ENCODE assay signal across 30 cellular contexts in the genomic region with DNA sequence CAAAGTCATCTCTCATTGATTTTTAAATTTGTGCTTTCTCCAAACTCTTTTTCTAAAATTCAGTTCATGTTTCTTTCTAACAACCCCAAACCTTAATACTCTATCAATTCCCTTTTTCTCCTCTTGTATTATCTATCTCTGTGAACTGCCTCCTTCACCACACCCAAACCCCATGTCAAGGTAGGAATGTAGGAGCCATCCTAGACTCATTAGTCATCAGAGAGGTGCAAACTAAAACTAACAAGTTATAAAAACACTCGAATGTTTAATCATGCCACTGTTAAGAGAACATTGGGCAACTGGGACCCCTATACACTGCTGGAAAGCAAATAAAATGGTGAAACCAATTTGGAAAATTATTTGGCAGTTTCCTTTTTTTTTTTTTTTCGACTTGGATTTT.
"Had no signal": no experiment of that assay in that cellular context is flagged by ENCODE, and none has a peak within 500 bp of the region (broad histone marks: within the 10 kb centered on the region; RNA-seq: fewer than 3 reads in every experiment).

No MANE protein-coding gene starts in this region.

- ATAC-seq: naive thymus-derived CD8-positive, alpha-beta T cell; natural killer cell treated with Interleukin-12 subunit alpha and Interleukin-12 subunit beta and Interleukin-15 and Interleukin-18, amount 100 ng/mL, for 72 hours; psoas muscle; right cardiac atrium; right lobe of liver; stimulated activated memory B cell treated with anti-CD40 and anti-IgM and Interleukin-4, amounts not matched to agents 10 μg/mL and 1 μg/mL and 100 μg/mL, for 72 hours; stimulated activated naive CD8-positive, alpha-beta T cell treated with anti-CD3 and anti-CD28 coated beads, Interleukin-15, amount 100 ng/mL, for 72 hours; stimulated activated naive CD8-positive, alpha-beta T cell treated with anti-CD3 and anti-CD28 coated beads, Interleukin-15, Interleukin-2, amounts not matched to agents 100 U/mL and 50 U/mL, for 24 hours; upper lobe of right lung had no signal

- H3K9me3 ChIP-seq: neutrophil, ovary, testis, tibial artery, transverse colon, upper lobe of right lung, uterus had no signal

- H3K27me3 ChIP-seq: neutrophil, ovary, right lobe of liver, spleen, suprapubic skin, testis, tibial artery, transverse colon, upper lobe of right lung, uterus had no signal

- H3K4me1 ChIP-seq: parathyroid adenoma, psoas muscle, right lobe of liver, spleen, suprapubic skin, testis, tibial artery, transverse colon, upper lobe of right lung, uterus had no signal

- H3K27ac ChIP-seq: neutrophil, ovary, parathyroid adenoma, psoas muscle, right lobe of liver, skin epidermis, spleen, suprapubic skin, testis, tibial artery, transverse colon, upper lobe of right lung, uterus had no signal

- DNase-seq: naive thymus-derived CD8-positive, alpha-beta T cell; nephron progenitor cell; nucleus accumbens; ovary; posterior cingulate gyrus; psoas muscle; right cardiac atrium; right lobe of liver; spleen; stimulated activated CD4-positive, alpha-beta T cell treated with anti-CD3 and anti-CD28 coated beads, Interleukin-12 subunit alpha, Interleukin-12 subunit beta, amount 100 ng/mL, for 4 hours; stimulated activated CD4-positive, alpha-beta T cell treated with anti-CD3 and anti-CD28 coated beads, Interleukin-1b, Interleukin-23, amount 100 ng/mL, for 48 hours; stimulated activated CD4-positive, alpha-beta T cell treated with anti-CD3 and anti-CD28 coated beads, Interleukin-4, amount 100 ng/mL, for 1 hour; stimulated activated CD4-positive, alpha-beta T cell treated with anti-CD3 and anti-CD28 coated beads, Interleukin-4, amount 100 ng/mL, for 4 hours; stimulated activated CD8-positive, alpha-beta memory T cell treated with anti-CD3 and anti-CD28 coated beads, Interleukin-4, amount 100 ng/mL, for 48 hours; stimulated activated naive CD4-positive, alpha-beta T cell; stimulated activated naive CD8-positive, alpha-beta T cell treated with anti-CD3 and anti-CD28 coated beads, Interleukin-15, amount 100 ng/mL, for 72 hours; stimulated activated naive CD8-positive, alpha-beta T cell treated with anti-CD3 and anti-CD28 coated beads, Interleukin-15, Interleukin-2, amounts not matched to agents 100 U/mL and 50 U/mL, for 24 hours; substantia nigra; testis; tibial artery; transverse colon; upper lobe of right lung; uterus had no signal

- H3K36me3 ChIP-seq: neutrophil, ovary, right lobe of liver, spleen, suprapubic skin, tibial artery, transverse colon, upper lobe of right lung, uterus had no signal

- H3K4me3 ChIP-seq: ovary, psoas muscle, right lobe of liver, skin epidermis, smooth muscle cell, spleen, suprapubic skin, testis, tibial artery, transverse colon, upper lobe of right lung, uterus had no signal
